8 cellular contexts compared by ENCODE assay signal in the genomic region with DNA sequence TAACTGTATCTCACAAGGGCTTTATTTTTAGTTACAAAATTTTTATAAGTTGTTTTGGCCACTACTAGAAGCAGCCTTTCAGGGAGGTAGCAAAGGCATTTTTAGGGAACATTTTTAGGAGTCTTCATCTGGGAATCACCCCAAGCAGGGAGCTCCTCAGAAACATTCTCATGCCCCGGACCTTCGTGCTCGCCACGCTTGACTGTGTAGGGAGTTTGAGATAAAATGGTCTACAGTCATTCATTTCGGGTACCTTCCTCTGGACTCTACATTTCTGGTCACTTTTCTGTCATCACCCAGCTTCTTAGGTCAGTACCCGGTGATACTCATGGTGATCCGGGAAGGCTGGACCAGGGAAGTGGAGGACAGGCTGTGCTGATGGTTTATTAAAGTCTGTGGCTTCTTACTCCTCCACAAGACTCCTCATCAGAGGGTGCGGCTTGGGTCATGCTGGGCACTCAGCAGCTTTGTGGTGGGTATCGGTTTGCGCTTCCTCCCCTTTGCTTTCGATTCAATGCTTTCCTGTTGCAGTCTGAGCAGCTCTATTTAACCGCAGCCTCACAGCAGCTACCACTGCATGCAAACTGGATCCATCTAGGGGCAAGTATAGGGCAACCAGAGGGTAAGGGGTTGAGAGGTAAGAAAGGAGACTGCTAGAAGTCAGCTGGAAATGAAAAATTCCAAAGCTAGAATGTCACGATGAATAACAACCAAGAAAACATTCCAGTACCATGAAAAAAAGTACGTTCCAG.
DNase-seq lines count a peak whose midpoint lies in the region; ATAC-seq, FAIRE-seq and TF ChIP-seq lines count a peak whose summit lies in the region.
"Not testable (repeated sequence)": the region's sequence is repeated elsewhere in the genome, so short reads cannot be mapped to it uniquely, and the experiment has no call there.

No MANE protein-coding gene starts in this region.

- not testable (repeated sequence) for TF ChIP-seq POLR2A in H54 (IDR thresholded peaks at IDR 0.05; ENCODE audit: low read depth, low read length)

- intact Hi-C loops in tibial artery (cut with DNase I; ENCODE audit: low total_unique reads) = not testable (repeated sequence)

- H3K9me3 ChIP-seq in tibial artery = not testable (repeated sequence)

- H3K4me1 ChIP-seq in tibial artery = peaks cover 0 to 30% (median 6%) of the 10 kb centered on the region in 4 donors

- H3K36me3 ChIP-seq in tibial artery = not testable (repeated sequence)

- H3K4me3 ChIP-seq in skeletal muscle cell (ENCODE audit: low read depth, low read length) = not testable (repeated sequence)
- H3K4me3 ChIP-seq in tibial artery = peak overlapping the region; percentile 24 to 30

- H3K27ac ChIP-seq in tibial artery = peak overlapping the region; percentile 50 to 71

- H3K27me3 ChIP-seq in tibial artery = not testable (repeated sequence)

- peak; percentile 0 for DNase-seq in H54 (ENCODE audit: insufficient read length, low spot score)
- DNase-seq in HS-27A (ENCODE audit: low read depth) = peak; percentile 68
- peak; percentile 31 for DNase-seq in T-helper 9 cell
- DNase-seq in activated effector memory CD4-positive, alpha-beta T cell treated with Interleukin-2 at 50 U/mL for 16 hours = peak; percentile 54
- peak; percentile 94 for DNase-seq in glomerular visceral epithelial cell (ENCODE audit: extremely low spot score)
- peak; percentile 33 for DNase-seq in skeletal muscle cell (ENCODE audit: low read depth)
- DNase-seq in tibial artery = peak; percentile 24 to 69

- not testable (repeated sequence) for TF ChIP-seq CTCF in tibial artery (IDR thresholded peaks at IDR 0.05)

- ATAC-seq in GM18502 (IDR thresholded peaks at IDR 0.05; ENCODE audit: poor library complexity, unreplicated experiment) = peak; percentile 99

- FAIRE-seq in H54 (lab: Jason Lieb, UNC) = peak; percentile 82

Comparison
In these comparisons a context has a peak if more than half of its experiments do, and no peak if none do; other contexts are left out.
1. DNase-seq: peak in every context shown above with its lines; median percentile 94 in glomerular visceral epithelial cell; 68 in HS-27A; 54 in activated effector memory CD4-positive, alpha-beta T cell treated with Interleukin-2 at 50 U/mL for 16 hours; 46 in tibial artery; 33 in skeletal muscle cell; 31 in T-helper 9 cell; 0 in H54.